2 cellular contexts compared by ENCODE assay signal in the genomic region with DNA sequence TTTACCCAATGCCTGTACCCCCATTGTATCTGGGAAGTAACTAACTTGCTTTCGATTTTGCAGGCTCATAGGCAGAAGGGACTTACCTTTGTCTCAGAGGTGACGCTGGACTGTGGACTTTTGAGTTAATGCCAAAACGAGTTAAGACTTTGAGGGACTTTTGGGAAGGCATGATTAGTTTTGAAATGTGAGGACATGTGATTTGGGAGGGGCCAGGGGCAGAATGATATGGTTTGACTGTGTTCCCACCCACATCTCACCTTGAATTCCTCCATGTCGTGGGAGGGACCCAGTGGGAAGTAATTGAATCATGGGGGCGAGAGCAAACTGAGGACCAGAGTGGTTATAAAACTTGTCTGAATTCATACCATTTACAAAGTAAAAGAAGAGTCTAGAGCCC.
TF ChIP-seq lines count a peak whose summit lies in the region.

No MANE protein-coding gene starts in this region.

TF ChIP-seq in IMR-90, 13 proteins besides CTCF, POLR2A, EP300 and RAD21 (continued from another document):
- TF ChIP-seq MAFK (IDR thresholded peaks at IDR 0.05; ENCODE audit: low read depth, low read length) (no peak), BHLHE40 (IDR thresholded peaks at IDR 0.05; ENCODE audit: low read depth, low read length) (no peak), FOS (IDR thresholded peaks at IDR 0.05; ENCODE audit: low read depth, low read length) (no peak), CHD1 (IDR thresholded peaks at IDR 0.05; ENCODE audit: low read depth, low read length) (no peak), NFE2L2 (IDR thresholded peaks at IDR 0.05; ENCODE audit: low read depth, low read length) (no peak), MAZ (IDR thresholded peaks at IDR 0.05; ENCODE audit: borderline replicate concordance, low read depth, low read length) (no peak), RFX5 (IDR thresholded peaks at IDR 0.05; ENCODE audit: low read depth, low read length) (no peak), CEBPB (IDR thresholded peaks at IDR 0.05; ENCODE audit: low read depth, low read length) (no peak), RCOR1 (IDR thresholded peaks at IDR 0.05; ENCODE audit: insufficient replicate concordance, low read length) (no peak), MXI1 (IDR thresholded peaks at IDR 0.05; ENCODE audit: borderline replicate concordance, low read depth, low read length) (no peak)
- TF ChIP-seq, protein P1, sequence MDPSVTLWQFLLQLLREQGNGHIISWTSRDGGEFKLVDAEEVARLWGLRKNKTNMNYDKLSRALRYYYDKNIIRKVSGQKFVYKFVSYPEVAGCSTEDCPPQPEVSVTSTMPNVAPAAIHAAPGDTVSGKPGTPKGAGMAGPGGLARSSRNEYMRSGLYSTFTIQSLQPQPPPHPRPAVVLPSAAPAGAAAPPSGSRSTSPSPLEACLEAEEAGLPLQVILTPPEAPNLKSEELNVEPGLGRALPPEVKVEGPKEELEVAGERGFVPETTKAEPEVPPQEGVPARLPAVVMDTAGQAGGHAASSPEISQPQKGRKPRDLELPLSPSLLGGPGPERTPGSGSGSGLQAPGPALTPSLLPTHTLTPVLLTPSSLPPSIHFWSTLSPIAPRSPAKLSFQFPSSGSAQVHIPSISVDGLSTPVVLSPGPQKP (IDR thresholded peaks at IDR 0.05; ENCODE audit: borderline replicate concordance, low read depth, low read length): no peak
- TF ChIP-seq, protein P2, sequence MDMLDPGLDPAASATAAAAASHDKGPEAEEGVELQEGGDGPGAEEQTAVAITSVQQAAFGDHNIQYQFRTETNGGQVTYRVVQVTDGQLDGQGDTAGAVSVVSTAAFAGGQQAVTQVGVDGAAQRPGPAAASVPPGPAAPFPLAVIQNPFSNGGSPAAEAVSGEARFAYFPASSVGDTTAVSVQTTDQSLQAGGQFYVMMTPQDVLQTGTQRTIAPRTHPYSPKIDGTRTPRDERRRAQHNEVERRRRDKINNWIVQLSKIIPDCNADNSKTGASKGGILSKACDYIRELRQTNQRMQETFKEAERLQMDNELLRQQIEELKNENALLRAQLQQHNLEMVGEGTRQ (IDR thresholded peaks at IDR 0.05; ENCODE audit: low read depth, low read length): no peak

TF ChIP-seq in GM12878, 131 proteins besides CTCF, POLR2A, EP300 and RAD21 (continued from another document):
- TF ChIP-seq, protein P3, sequence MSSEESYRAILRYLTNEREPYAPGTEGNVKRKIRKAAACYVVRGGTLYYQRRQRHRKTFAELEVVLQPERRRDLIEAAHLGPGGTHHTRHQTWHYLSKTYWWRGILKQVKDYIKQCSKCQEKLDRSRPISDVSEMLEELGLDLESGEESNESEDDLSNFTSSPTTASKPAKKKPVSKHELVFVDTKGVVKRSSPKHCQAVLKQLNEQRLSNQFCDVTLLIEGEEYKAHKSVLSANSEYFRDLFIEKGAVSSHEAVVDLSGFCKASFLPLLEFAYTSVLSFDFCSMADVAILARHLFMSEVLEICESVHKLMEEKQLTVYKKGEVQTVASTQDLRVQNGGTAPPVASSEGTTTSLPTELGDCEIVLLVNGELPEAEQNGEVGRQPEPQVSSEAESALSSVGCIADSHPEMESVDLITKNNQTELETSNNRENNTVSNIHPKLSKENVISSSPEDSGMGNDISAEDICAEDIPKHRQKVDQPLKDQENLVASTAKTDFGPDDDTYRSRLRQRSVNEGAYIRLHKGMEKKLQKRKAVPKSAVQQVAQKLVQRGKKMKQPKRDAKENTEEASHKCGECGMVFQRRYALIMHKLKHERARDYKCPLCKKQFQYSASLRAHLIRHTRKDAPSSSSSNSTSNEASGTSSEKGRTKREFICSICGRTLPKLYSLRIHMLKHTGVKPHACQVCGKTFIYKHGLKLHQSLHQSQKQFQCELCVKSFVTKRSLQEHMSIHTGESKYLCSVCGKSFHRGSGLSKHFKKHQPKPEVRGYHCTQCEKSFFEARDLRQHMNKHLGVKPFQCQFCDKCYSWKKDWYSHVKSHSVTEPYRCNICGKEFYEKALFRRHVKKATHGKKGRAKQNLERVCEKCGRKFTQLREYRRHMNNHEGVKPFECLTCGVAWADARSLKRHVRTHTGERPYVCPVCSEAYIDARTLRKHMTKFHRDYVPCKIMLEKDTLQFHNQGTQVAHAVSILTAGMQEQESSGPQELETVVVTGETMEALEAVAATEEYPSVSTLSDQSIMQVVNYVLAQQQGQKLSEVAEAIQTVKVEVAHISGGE (CRISPR knock-in tag; IDR thresholded peaks at IDR 0.05): no peak
- no peak for TF ChIP-seq CBX5 (IDR thresholded peaks at IDR 0.05; ENCODE audit: low read depth)
- TF ChIP-seq, protein P4, sequence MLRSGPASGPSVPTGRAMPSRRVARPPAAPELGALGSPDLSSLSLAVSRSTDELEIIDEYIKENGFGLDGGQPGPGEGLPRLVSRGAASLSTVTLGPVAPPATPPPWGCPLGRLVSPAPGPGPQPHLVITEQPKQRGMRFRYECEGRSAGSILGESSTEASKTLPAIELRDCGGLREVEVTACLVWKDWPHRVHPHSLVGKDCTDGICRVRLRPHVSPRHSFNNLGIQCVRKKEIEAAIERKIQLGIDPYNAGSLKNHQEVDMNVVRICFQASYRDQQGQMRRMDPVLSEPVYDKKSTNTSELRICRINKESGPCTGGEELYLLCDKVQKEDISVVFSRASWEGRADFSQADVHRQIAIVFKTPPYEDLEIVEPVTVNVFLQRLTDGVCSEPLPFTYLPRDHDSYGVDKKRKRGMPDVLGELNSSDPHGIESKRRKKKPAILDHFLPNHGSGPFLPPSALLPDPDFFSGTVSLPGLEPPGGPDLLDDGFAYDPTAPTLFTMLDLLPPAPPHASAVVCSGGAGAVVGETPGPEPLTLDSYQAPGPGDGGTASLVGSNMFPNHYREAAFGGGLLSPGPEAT (IDR thresholded peaks at IDR 0.05; ENCODE audit: low read depth): peak; percentile 23; the same call in 1 of the 2 replicates
